Comparison of ENCODE assay signal across 8 cellular contexts in the genomic region with DNA sequence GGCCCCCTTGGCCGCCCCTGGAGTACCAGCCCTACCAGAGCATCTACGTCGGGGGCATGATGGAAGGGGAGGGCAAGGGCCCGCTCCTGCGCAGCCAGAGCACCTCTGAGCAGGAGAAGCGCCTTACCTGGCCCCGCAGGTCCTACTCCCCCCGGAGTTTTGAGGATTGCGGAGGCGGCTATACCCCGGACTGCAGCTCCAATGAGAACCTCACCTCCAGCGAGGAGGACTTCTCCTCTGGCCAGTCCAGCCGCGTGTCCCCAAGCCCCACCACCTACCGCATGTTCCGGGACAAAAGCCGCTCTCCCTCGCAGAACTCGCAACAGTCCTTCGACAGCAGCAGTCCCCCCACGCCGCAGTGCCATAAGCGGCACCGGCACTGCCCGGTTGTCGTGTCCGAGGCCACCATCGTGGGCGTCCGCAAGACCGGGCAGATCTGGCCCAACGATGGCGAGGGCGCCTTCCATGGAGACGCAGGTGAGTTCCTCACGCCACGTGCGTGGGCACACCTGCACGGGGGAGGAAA. TPM values are rescaled to one million over a fixed set of nuclear protein-coding genes. Genes with fewer than 3 reads are reported as not detected.
A peak's percentile ranks its signal among the peaks of the same experiment; 100 is the strongest.
DNase-seq lines count a peak whose midpoint lies in the region; ATAC-seq, FAIRE-seq and TF ChIP-seq lines count a peak whose summit lies in the region.

No MANE protein-coding gene starts in this region.

- H3K27ac ChIP-seq in keratinocyte (ENCODE audit: control insufficient read depth, insufficient read depth, low read length) (peak overlapping the region; percentile 33), substantia nigra (ENCODE audit: low read depth, low read length, poor library complexity, severe bottlenecking) (peak overlapping the region; percentile 2)

- peaks cover 61% of the 10 kb centered on the region for H3K79me2 ChIP-seq in keratinocyte (ENCODE audit: control insufficient read depth, insufficient read depth, low read length)

- H2AFZ ChIP-seq in keratinocyte (ENCODE audit: control insufficient read depth, low read length): no peak overlapping the region

- H3K4me2 ChIP-seq in keratinocyte (ENCODE audit: control insufficient read depth, extremely low read depth, insufficient read depth, low read depth, low read length): peak overlapping the region; percentile 85

- H3K36me3 ChIP-seq in keratinocyte (ENCODE audit: control insufficient read depth in 2 of 2, extremely low read depth in 1 of 2, insufficient read depth in 2 of 2, low read length in 2 of 2): peaks cover 3 to 20% of the 10 kb centered on the region in 2 experiments

- peak overlapping the region; percentile 92 for H3K27ac Mint-ChIP-seq in T-helper 1 cell treated with Interleukin-12 subunit alpha and Interleukin-12 subunit beta and Interleukin-4 antibody, amounts not matched to agents 30 μg/mL and 1 μg/mL, for 36 hours

- no peak for DNase-seq in T-helper 1 cell
- DNase-seq in activated naive CD4-positive, alpha-beta T cell treated with anti-CD3 and anti-CD28 coated beads, Interleukin-2, amount 50 U/mL, for 16 hours: peak; percentile 22
- DNase-seq in keratinocyte (ENCODE audit: low read depth, low spot score): no peak
- no peak for DNase-seq in substantia nigra (lab: John Stamatoyannopoulos, UW)

- H3K9ac ChIP-seq in keratinocyte (ENCODE audit: control insufficient read depth, extremely low read depth, insufficient read depth, low read length): peak overlapping the region; percentile 74

- ATAC-seq in GM21717 (IDR thresholded peaks at IDR 0.05; ENCODE audit: unreplicated experiment) (no peak), GM18868 (IDR thresholded peaks at IDR 0.05; ENCODE audit: unreplicated experiment) (no peak), HG03520 (IDR thresholded peaks at IDR 0.05; ENCODE audit: unreplicated experiment) (no peak)

- H3K27me3 ChIP-seq in keratinocyte (ENCODE audit: control insufficient read depth, extremely low read depth, insufficient read depth, low read length): no peaks in the 10 kb centered on the region

- H4K20me1 ChIP-seq in keratinocyte (ENCODE audit: control insufficient read depth, extremely low read depth, insufficient read depth, low read length): peaks cover 29% of the 10 kb centered on the region

- peaks cover 38% of the 10 kb centered on the region for H3K4me1 ChIP-seq in keratinocyte (ENCODE audit: control insufficient read depth, extremely low read depth, insufficient read depth, low read length)

- H3K4me3 Mint-ChIP-seq in T-helper 1 cell treated with Interleukin-12 subunit alpha and Interleukin-12 subunit beta and Interleukin-4 antibody, amounts not matched to agents 30 μg/mL and 1 μg/mL, for 36 hours: peak overlapping the region; percentile 97

- H3K9me3 ChIP-seq in keratinocyte (ENCODE audit: control insufficient read depth, low read depth, low read length): no peaks in the 10 kb centered on the region

- peaks cover 54% of the 10 kb centered on the region for H3K4me1 Mint-ChIP-seq in T-helper 1 cell treated with Interleukin-12 subunit alpha and Interleukin-12 subunit beta and Interleukin-4 antibody, amounts not matched to agents 30 μg/mL and 1 μg/mL, for 36 hours (ENCODE audit: low read depth)

- dilution Hi-C loops in keratinocyte (cut with MboI; ENCODE audit: extremely low pct_ligation_motif_present, low sequenced_read_pairs): no loop called here

- FAIRE-seq in keratinocyte (lab: Jason Lieb, UNC): no peak

- no peaks in the 10 kb centered on the region for H3K27me3 Mint-ChIP-seq in T-helper 1 cell treated with Interleukin-12 subunit alpha and Interleukin-12 subunit beta and Interleukin-4 antibody, amounts not matched to agents 30 μg/mL and 1 μg/mL, for 36 hours (ENCODE audit: low read depth)

- no peak for TF ChIP-seq CTCF in keratinocyte (optimal IDR thresholded peaks at IDR 0.05 in 1 of 3, IDR thresholded peaks at IDR 0.05 in 1 of 3, conservative IDR thresholded peaks at IDR 0.05 in 1 of 3; ENCODE audit: extremely low read depth in 1 of 3, insufficient read depth in 2 of 3, low read length in 3 of 3)

- H3K9me1 ChIP-seq in keratinocyte (ENCODE audit: control insufficient read depth, extremely low read depth, insufficient read depth, low read length): peaks cover 9% of the 10 kb centered on the region

- peaks cover 24% of the 10 kb centered on the region for H3K36me3 Mint-ChIP-seq in T-helper 1 cell treated with Interleukin-12 subunit alpha and Interleukin-12 subunit beta and Interleukin-4 antibody, amounts not matched to agents 30 μg/mL and 1 μg/mL, for 36 hours (ENCODE audit: low read depth)

- H3K4me3 ChIP-seq in keratinocyte (ENCODE audit: control insufficient read depth in 2 of 3, extremely low read depth in 1 of 3, insufficient read depth in 2 of 3, low read depth in 1 of 3, low read length in 3 of 3): peak overlapping the region; percentile 57 to 96 (median 77)

- H3K9me3 Mint-ChIP-seq in T-helper 1 cell treated with Interleukin-12 subunit alpha and Interleukin-12 subunit beta and Interleukin-4 antibody, amounts not matched to agents 30 μg/mL and 1 μg/mL, for 36 hours: peaks cover 4% of the 10 kb centered on the region

RNA-seq across cellular contexts. Expression of gene BCR, which starts 1.5 kb away (rescaled TPM):
- 25.8 to 43.0 TPM (median 30.3 TPM) in 3 replicates for polyA plus RNA-seq in keratinocyte
- 30.9 TPM for polyA plus RNA-seq in keratinocyte (2011; ENCODE audit: low read depth)
- polyA plus RNA-seq in keratinocyte (2011; cell fraction: cytosol; rRNA removed): 30.9 and 75.3 TPM in 2 replicates
- polyA plus RNA-seq in keratinocyte (2011; cell fraction: nucleus; rRNA removed): 62.7 and 87.1 TPM in 2 replicates
- polyA plus RNA-seq in keratinocyte (2012; ENCODE audit: low replicate concordance): 38.4 and 56.2 TPM in 2 replicates
- 84.1 to 263 TPM (median 98.7 TPM) in 3 replicates for polyA minus RNA-seq in keratinocyte
- polyA minus RNA-seq in keratinocyte (2011; cell fraction: cytosol; rRNA and poly(A)+ RNA removed): 122 TPM
- 65.2 and 71.2 TPM in 2 replicates for polyA minus RNA-seq in keratinocyte (2011; cell fraction: nucleus; rRNA and poly(A)+ RNA removed)

RNA-seq across cellular contexts. Expression of gene RAB36, which starts 36.5 kb away (rescaled TPM):
- polyA plus RNA-seq in keratinocyte: 1.7 to 4.9 TPM (median 1.9 TPM) in 3 replicates
- not detected for polyA plus RNA-seq in keratinocyte (2011; ENCODE audit: low read depth)
- 2.0 and 2.6 TPM in 2 replicates for polyA plus RNA-seq in keratinocyte (2011; cell fraction: cytosol; rRNA removed)
- polyA plus RNA-seq in keratinocyte (2011; cell fraction: nucleus; rRNA removed): 3.8 and 5.6 TPM in 2 replicates
- 0.35 and 3.3 TPM in 2 replicates for polyA plus RNA-seq in keratinocyte (2012; ENCODE audit: low replicate concordance)
- 3.2 to 6.5 TPM (median 3.3 TPM) in 3 replicates for polyA minus RNA-seq in keratinocyte
- polyA minus RNA-seq in keratinocyte (2011; cell fraction: cytosol; rRNA and poly(A)+ RNA removed): 2.3 TPM
- polyA minus RNA-seq in keratinocyte (2011; cell fraction: nucleus; rRNA and poly(A)+ RNA removed): 2.7 and 3.3 TPM in 2 replicates

RNA-seq across cellular contexts. Expression of gene RSPH14, which starts 40.0 kb away (rescaled TPM):
- 0.13 TPM in 1 of 3 replicates, not detected in the others for polyA plus RNA-seq in keratinocyte
- 2.2 TPM for polyA plus RNA-seq in keratinocyte (2011; ENCODE audit: low read depth)
- polyA plus RNA-seq in keratinocyte (2011; cell fraction: cytosol; rRNA removed): 0.12 TPM in 1 of 2 replicates, not detected in the other
- polyA plus RNA-seq in keratinocyte (2011; cell fraction: nucleus; rRNA removed): 0.09 and 0.21 TPM in 2 replicates
- 0.18 and 0.25 TPM in 2 replicates for polyA plus RNA-seq in keratinocyte (2012; ENCODE audit: low replicate concordance)
- polyA minus RNA-seq in keratinocyte: 0.19 to 3.9 TPM (median 0.30 TPM) in 3 replicates
- polyA minus RNA-seq in keratinocyte (2011; cell fraction: cytosol; rRNA and poly(A)+ RNA removed): not detected
- polyA minus RNA-seq in keratinocyte (2011; cell fraction: nucleus; rRNA and poly(A)+ RNA removed): not detected in 2 replicates
